Comparison of ENCODE assay signal across 8 cellular contexts in the genomic region with DNA sequence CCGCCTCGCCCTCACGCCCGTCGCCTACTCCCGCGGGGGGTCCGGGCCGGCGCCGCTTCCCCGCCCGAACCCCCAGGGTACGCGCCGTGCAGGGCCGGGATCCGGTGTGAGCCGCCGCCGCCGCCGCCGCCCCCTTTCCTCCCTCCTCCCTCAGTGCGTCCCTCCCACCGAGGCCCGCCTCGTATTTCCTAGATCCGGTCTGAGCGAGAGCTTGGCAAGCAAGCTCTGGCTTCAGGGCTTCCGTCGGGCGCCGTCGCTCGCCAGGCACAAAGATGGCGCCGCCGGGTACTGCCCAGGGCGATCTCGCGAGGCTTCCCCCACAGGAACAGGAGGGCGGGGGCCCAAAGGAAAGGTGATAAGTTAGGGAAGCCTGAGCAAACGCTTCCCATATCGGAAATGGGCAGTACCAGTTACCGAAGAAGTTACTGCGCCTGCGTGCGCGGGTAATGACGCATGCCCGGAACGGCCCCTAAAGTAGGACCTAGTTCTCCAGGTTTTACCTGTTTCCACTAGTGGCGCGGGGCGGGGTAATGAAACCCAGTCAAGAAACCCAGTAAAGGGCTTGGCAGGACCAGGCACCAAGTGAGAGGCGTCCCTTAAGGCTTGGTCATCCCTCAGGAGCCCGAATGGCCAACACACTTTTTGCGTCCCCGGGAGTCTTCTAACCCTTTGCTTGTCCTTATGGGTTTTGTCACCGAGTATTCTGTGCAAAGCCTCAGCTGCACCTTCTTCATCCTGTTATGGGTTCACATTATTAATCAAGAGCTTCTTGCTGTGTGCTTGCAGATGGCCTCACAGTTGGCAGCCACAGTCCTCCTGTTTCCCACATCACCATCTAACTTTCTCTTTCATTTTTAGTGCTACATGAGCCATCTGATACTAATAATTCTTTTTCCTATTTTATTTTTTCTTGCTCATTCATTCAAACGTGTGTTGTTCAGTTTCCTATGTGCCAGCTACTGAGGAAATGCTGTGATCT. TPM values are rescaled to one million over a fixed set of nuclear protein-coding genes. Genes with fewer than 3 reads are reported as not detected.
DNase-seq lines count a peak whose midpoint lies in the region; ATAC-seq and TF ChIP-seq lines count a peak whose summit lies in the region.

A gene with protein sequence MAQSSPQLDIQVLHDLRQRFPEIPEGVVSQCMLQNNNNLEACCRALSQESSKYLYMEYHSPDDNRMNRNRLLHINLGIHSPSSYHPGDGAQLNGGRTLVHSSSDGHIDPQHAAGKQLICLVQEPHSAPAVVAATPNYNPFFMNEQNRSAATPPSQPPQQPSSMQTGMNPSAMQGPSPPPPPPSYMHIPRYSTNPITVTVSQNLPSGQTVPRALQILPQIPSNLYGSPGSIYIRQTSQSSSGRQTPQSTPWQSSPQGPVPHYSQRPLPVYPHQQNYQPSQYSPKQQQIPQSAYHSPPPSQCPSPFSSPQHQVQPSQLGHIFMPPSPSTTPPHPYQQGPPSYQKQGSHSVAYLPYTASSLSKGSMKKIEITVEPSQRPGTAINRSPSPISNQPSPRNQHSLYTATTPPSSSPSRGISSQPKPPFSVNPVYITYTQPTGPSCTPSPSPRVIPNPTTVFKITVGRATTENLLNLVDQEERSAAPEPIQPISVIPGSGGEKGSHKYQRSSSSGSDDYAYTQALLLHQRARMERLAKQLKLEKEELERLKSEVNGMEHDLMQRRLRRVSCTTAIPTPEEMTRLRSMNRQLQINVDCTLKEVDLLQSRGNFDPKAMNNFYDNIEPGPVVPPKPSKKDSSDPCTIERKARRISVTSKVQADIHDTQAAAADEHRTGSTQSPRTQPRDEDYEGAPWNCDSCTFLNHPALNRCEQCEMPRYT (minus strand): TSS at position 108 of the 979 bp plus-strand sequence. CDS start 29,666 bp downstream, outside the sequence.

- H3K9me3 ChIP-seq in suprapubic skin, result no peaks in the 10 kb centered on the region

- H3K4me1 ChIP-seq in suprapubic skin, result peaks cover 8% of the 10 kb centered on the region

- H3K36me3 Mint-ChIP-seq in activated naive CD4-positive, alpha-beta T cell treated with anti-CD3 and anti-CD28 coated beads, Interleukin-2, amount 50 U/mL, for 24 hours, result peaks cover 4% of the 10 kb centered on the region

- DNase-seq in GM06990 (ENCODE audit: extremely low read depth, insufficient read length) (peak; percentile 96), NCI-H1092 (lab: John Stamatoyannopoulos, UW) (peak; percentile 97), globus pallidus (ENCODE audit: low spot score) (peak; percentile 86), nucleus accumbens (lab: John Stamatoyannopoulos, UW) (peak; percentile 26 to 93 (median 80)), suprapubic skin (ENCODE audit: low spot score in 2 of 2) (peak; percentile 94 to 96)

- H3K4me1 Mint-ChIP-seq in activated naive CD4-positive, alpha-beta T cell treated with anti-CD3 and anti-CD28 coated beads, Interleukin-2, amount 50 U/mL, for 24 hours, result peaks cover 40% of the 10 kb centered on the region

- H3K36me3 ChIP-seq in GM06990 (ENCODE audit: control insufficient read depth, insufficient read depth, low read length) (no peaks in the 10 kb centered on the region), suprapubic skin (no peaks in the 10 kb centered on the region)

- ATAC-seq in HG02588 (IDR thresholded peaks at IDR 0.05; ENCODE audit: unreplicated experiment), result peak; percentile 90
- peak; percentile 95 for ATAC-seq in SK-N-SH treated with all-trans-retinoic acid at 6 μM for 48 hours

- H3K4me3 Mint-ChIP-seq in activated naive CD4-positive, alpha-beta T cell treated with anti-CD3 and anti-CD28 coated beads, Interleukin-2, amount 50 U/mL, for 24 hours, result peak within 1 kb of the TSS; percentile 92

- TF ChIP-seq CTCF in GM06990 (IDR thresholded peaks at IDR 0.05; ENCODE audit: insufficient read depth, low read length, poor library complexity, severe bottlenecking), result no peak
- TF ChIP-seq CTCF in suprapubic skin (IDR thresholded peaks at IDR 0.05), result no peak

- H3K4me3 ChIP-seq in GM06990 (replicated peaks; ENCODE audit: low read depth, low read length) (peak within 1 kb of the TSS; percentile 69), suprapubic skin (peak within 1 kb of the TSS; percentile 80)

- 33% methylated on average over 31 of the region's 62 CpGs for WGBS in suprapubic skin

- no peaks in the 10 kb centered on the region for H3K27me3 Mint-ChIP-seq in activated naive CD4-positive, alpha-beta T cell treated with anti-CD3 and anti-CD28 coated beads, Interleukin-2, amount 50 U/mL, for 24 hours

- TF ChIP-seq POLR2A in suprapubic skin (IDR thresholded peaks at IDR 0.05), result peak in 1 of 2 donors; percentile 29

- no peak for TF ChIP-seq EP300 in suprapubic skin (IDR thresholded peaks at IDR 0.05)

- H3K27ac Mint-ChIP-seq in activated naive CD4-positive, alpha-beta T cell treated with anti-CD3 and anti-CD28 coated beads, Interleukin-2, amount 50 U/mL, for 24 hours, result peak within 1 kb of the TSS; percentile 97

- H3K27me3 ChIP-seq in GM06990 (replicated peaks; ENCODE audit: control insufficient read depth, insufficient read depth, low read length) (no peaks in the 10 kb centered on the region), suprapubic skin (no peaks in the 10 kb centered on the region)

- peak within 1 kb of the TSS; percentile 86 for H3K27ac ChIP-seq in suprapubic skin

- no peaks in the 10 kb centered on the region for H3K9me3 Mint-ChIP-seq in activated naive CD4-positive, alpha-beta T cell treated with anti-CD3 and anti-CD28 coated beads, Interleukin-2, amount 50 U/mL, for 24 hours

TF ChIP-seq in SK-N-SH treated with all-trans-retinoic acid at 6 μM for 48 hours, 23 proteins besides CTCF, POLR2A, EP300 and RAD21:
- no peak for TF ChIP-seq ZFP3 (CRISPR knock-in tag; IDR thresholded peaks at IDR 0.05)
- TF ChIP-seq, protein P1, sequence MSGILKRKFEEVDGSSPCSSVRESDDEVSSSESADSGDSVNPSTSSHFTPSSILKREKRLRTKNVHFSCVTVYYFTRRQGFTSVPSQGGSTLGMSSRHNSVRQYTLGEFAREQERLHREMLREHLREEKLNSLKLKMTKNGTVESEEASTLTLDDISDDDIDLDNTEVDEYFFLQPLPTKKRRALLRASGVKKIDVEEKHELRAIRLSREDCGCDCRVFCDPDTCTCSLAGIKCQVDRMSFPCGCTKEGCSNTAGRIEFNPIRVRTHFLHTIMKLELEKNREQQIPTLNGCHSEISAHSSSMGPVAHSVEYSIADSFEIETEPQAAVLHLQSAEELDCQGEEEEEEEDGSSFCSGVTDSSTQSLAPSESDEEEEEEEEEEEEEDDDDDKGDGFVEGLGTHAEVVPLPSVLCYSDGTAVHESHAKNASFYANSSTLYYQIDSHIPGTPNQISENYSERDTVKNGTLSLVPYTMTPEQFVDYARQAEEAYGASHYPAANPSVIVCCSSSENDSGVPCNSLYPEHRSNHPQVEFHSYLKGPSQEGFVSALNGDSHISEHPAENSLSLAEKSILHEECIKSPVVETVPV (CRISPR knock-in tag; IDR thresholded peaks at IDR 0.05), result no peak
TF ChIP-seq in SK-N-SH treated with all-trans-retinoic acid at 6 μM for 48 hours: peak in this region for 0.

RNA-seq across cellular contexts. Expression of the gene that starts here (rescaled TPM):
- total RNA-seq in suprapubic skin, result 10 to 100 TPM; 23.2 to 41.9 (median 26.8) TPM

Comparison
In these comparisons a context has a peak if more than half of its experiments do, and no peak if none do; other contexts are left out.
1. Peak in every context shown above with its lines: DNase-seq, ATAC-seq, H3K4me3 ChIP-seq and H3K27ac ChIP-seq.